9 cellular contexts compared by ENCODE assay signal in genomic region chr1:16162163-16162822, GRCh38. TPM values are rescaled to one million over a fixed set of nuclear protein-coding genes. Genes with fewer than 3 reads are reported as not detected.
DNase-seq lines count a peak whose midpoint lies in the region; ATAC-seq, FAIRE-seq and TF ChIP-seq lines count a peak whose summit lies in the region.
"Had no signal": no experiment of that assay in that cellular context is flagged by ENCODE, and none has a peak within 500 bp of the region (broad histone marks: within the 10 kb centered on the region; RNA-seq: fewer than 3 reads in every experiment).

No MANE protein-coding gene starts in this region.

- DNase-seq in GM12891 (ENCODE audit: insufficient read length, low spot score), result no peak
- peak; percentile 56 for DNase-seq in activated CD4-positive, alpha-beta T cell treated with anti-CD3 and anti-CD28 coated beads, Interleukin-2, amount 50 U/mL, for 1 hour
- DNase-seq in effector CD8-positive, alpha-beta T cell (lab: John Stamatoyannopoulos, UW), result peak; percentile 65
- peak; percentile 75 for DNase-seq in stimulated activated CD4-positive, alpha-beta T cell treated with anti-CD3 and anti-CD28 coated beads, Interleukin-15, amount 100 ng/mL, for 24 hours
- DNase-seq in SW 1271 (lab: John Stamatoyannopoulos, UW), result no peak
- DNase-seq in Kasumi-1 (lab: John Stamatoyannopoulos, UW), result no peak
- DNase-seq: COR-L47 had no signal

- ATAC-seq in GM18505 (IDR thresholded peaks at IDR 0.05; ENCODE audit: unreplicated experiment) (no peak), HG03457 (IDR thresholded peaks at IDR 0.05; ENCODE audit: unreplicated experiment) (no peak)

- FAIRE-seq in GM12891 (lab: Jason Lieb, UNC), result peak; percentile 23

- TF ChIP-seq POLR2A in GM12891 (IDR thresholded peaks at IDR 0.05; ENCODE audit: low read depth, low read length) (no peak), GM18505 (IDR thresholded peaks at IDR 0.05; ENCODE audit: borderline replicate concordance, extremely low read depth, insufficient read depth, insufficient read length) (no peak)

TF ChIP-seq in GM12891, 5 proteins besides CTCF, POLR2A, EP300 and RAD21:
- no peak for TF ChIP-seq PAX5 (IDR thresholded peaks at IDR 0.05; ENCODE audit: insufficient read depth, low read length, severe bottlenecking)
- TF ChIP-seq TAF1 (IDR thresholded peaks at IDR 0.05; ENCODE audit: low read depth, low read length), result no peak

RNA-seq across cellular contexts. Expression of gene EPHA2, which starts 6.4 kb away (rescaled TPM):
- 0.14 TPM for polyA plus RNA-seq in GM12891 (2012; ENCODE audit: low read depth, missing spikeins)

RNA-seq across cellular contexts. Expression of gene ARHGEF19, which starts 50.2 kb away (rescaled TPM):
- polyA plus RNA-seq in GM12891 (2012; ENCODE audit: low read depth, missing spikeins), result 1.1 TPM

Comparison
In these comparisons a context has a peak if more than half of its experiments do, and no peak if none do; other contexts are left out.
1. DNase-seq: peak in activated CD4-positive, alpha-beta T cell treated with anti-CD3 and anti-CD28 coated beads, Interleukin-2, amount 50 U/mL, for 1 hour (single experiment), effector CD8-positive, alpha-beta T cell (single experiment) and stimulated activated CD4-positive, alpha-beta T cell treated with anti-CD3 and anti-CD28 coated beads, Interleukin-15, amount 100 ng/mL, for 24 hours (single experiment); none in GM12891 (single experiment), SW 1271 (0 of 2) and Kasumi-1 (0 of 2).